In the genomic region with DNA sequence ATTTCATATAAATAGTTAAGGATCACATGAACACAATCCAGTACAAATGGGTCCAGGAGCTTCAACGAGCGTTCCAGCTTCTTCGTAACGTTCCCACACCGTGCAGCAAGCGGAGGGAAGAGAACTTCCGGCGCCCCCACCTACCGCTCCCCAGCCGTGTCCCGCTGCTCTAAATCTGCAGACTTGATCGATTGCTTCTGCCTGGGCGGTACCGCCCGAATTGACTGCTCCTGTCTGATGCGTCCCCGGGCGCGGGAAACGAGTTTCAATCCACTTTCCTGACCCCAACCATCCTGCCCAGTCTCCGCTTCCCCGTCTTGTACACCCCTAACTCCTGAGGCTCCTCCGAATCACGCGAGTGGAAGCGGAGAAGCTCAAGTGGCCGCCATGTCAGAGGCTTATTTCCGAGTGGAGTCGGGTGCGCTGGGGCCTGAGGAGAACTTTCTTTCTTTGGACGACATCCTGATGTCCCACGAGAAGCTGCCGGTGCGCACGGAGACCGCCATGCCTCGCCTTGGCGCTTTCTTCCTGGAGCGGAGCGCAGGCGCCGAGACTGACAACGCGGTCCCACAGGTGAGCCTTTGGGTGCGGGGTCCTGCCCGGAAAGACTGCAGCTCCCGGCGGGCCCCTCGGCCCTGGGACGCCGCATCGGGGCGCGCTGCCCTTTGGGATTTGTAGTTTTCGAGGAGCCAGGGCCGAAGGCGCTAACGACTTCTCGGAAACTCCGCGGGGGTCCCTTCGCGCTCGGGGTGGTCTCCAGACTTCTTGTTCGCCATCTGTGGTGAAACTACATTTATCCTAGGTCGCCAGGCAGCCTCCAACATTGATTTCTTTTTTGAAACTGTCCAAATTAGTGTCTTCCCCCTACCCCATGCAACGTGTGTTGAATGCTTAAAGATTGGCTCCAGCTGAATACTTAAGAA, we compare ENCODE assay signal across 8 cellular contexts. TPM values are rescaled to one million over a fixed set of nuclear protein-coding genes. Genes with fewer than 3 reads are reported as not detected.
A peak's percentile ranks its signal among the peaks of the same experiment; 100 is the strongest.
DNase-seq lines count a peak whose midpoint lies in the region; ATAC-seq and TF ChIP-seq lines count a peak whose summit lies in the region.

A gene (plus strand): TSS at position 257 of the 923 bp plus-strand sequence. CDS start 131 bp downstream, at position 388.

- H3K27me3 ChIP-seq in colonic mucosa = no peaks in the 10 kb centered on the region

- DNase-seq in Ammon's horn (ENCODE audit: low spot score) (peak; percentile 90), NCI-H510A treated with DMSO at 0.1 percent for 48 hours (lab: John Stamatoyannopoulos, UW) (peak; percentile 43), colonic mucosa (peak; percentile 93), left kidney (ENCODE audit: low read depth, low spot score) (peak; percentile 96)
- DNase-seq in activated CD4-positive, alpha-beta T cell treated with anti-CD3 and anti-CD28 coated beads for 4 hours = peak; percentile 78 to 83
- peak; percentile 88 for DNase-seq in stimulated activated CD4-positive, alpha-beta T cell treated with anti-CD3 and anti-CD28 coated beads, Interleukin-1b, Interleukin-23, amount 100 ng/mL, for 48 hours

- TF ChIP-seq POLR2A in GM19193 (IDR thresholded peaks at IDR 0.05; ENCODE audit: extremely low read depth, insufficient read depth, insufficient read length) = peak; percentile 75

- no peak for TF ChIP-seq CTCF in colonic mucosa (IDR thresholded peaks at IDR 0.05)

- H3K27ac ChIP-seq in colonic mucosa = peak within 1 kb of the TSS; percentile 70

- H3K36me3 ChIP-seq in colonic mucosa = no peaks in the 10 kb centered on the region

- peak; percentile 94 for ATAC-seq in HG03439 (IDR thresholded peaks at IDR 0.05; ENCODE audit: unreplicated experiment)

- peak within 1 kb of the TSS; percentile 56 to 84 for H3K9ac ChIP-seq in colonic mucosa (ENCODE audit: low read depth in 2 of 2, low read length in 2 of 2)

- H3K4me1 ChIP-seq in colonic mucosa = no peaks in the 10 kb centered on the region

- peak within 1 kb of the TSS; percentile 99 for H3K4me3 ChIP-seq in colonic mucosa

- intact Hi-C loops in colonic mucosa (cut with DNase I) = no loop called here

- no peaks in the 10 kb centered on the region for H3K9me3 ChIP-seq in colonic mucosa

RNA-seq across cellular contexts. Expression of the gene that starts here (rescaled TPM):
- total RNA-seq in colonic mucosa = 10 to 100 TPM in 1 of 2 donors, 1 to 10 TPM in 1; 2.5 to 11.7 TPM

Comparison
In these comparisons a context has a peak if more than half of its experiments do, and no peak if none do; other contexts are left out.
1. Peak in every context shown above with its lines: DNase-seq, ATAC-seq, H3K4me3 ChIP-seq and H3K27ac ChIP-seq.
2. DNase-seq: peak in every context shown above with its lines; median percentile 96 in left kidney; 93 in colonic mucosa; 90 in Ammon's horn; 88 in stimulated activated CD4-positive, alpha-beta T cell treated with anti-CD3 and anti-CD28 coated beads, Interleukin-1b, Interleukin-23, amount 100 ng/mL, for 48 hours; 80 in activated CD4-positive, alpha-beta T cell treated with anti-CD3 and anti-CD28 coated beads for 4 hours; 43 in NCI-H510A treated with DMSO at 0.1 percent for 48 hours.